18 cellular contexts compared by ENCODE assay signal in the genomic region with DNA sequence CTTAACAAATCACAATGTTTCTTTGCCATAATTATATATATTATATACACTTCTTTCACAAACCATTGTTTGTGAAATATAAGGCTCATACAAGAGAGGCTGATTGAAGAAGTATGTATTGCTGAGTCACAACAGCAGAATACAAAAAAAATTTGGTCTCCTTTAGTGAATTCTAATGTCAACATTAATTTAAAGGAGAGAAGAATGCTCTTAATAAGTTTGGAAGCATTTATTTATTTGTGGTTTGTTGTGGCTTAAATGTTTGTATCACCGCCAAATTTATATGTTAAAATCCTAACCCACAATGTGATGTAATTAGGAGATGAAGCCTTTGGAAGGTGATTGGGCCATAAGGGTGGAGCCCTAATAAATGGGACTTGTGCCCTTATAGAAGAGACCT.
A peak's percentile ranks its signal among the peaks of the same experiment; 100 is the strongest.
DNase-seq lines count a peak whose midpoint lies in the region; ATAC-seq, FAIRE-seq and TF ChIP-seq lines count a peak whose summit lies in the region.
"Had no signal": no experiment of that assay in that cellular context is flagged by ENCODE, and none has a peak within 500 bp of the region (broad histone marks: within the 10 kb centered on the region; RNA-seq: fewer than 3 reads in every experiment).

No MANE protein-coding gene starts in this region.

- TF ChIP-seq CTCF in RWPE1 (conservative IDR thresholded peaks at IDR 0.05; ENCODE audit: low read depth), result no peak
- TF ChIP-seq CTCF in gastroesophageal sphincter (IDR thresholded peaks at IDR 0.05), result no peak
- TF ChIP-seq CTCF in colonic mucosa (IDR thresholded peaks at IDR 0.05), result no peak

- WGBS in gastroesophageal sphincter (ENCODE audit: low coverage in 1 of 2), 2 donors, result 80 to 100% methylated on average over 1 of the region's 1 CpG

- H3K4me3 ChIP-seq in ACC112 (ENCODE audit: low read depth, low read length), result no peak overlapping the region
- no peak overlapping the region for H3K4me3 ChIP-seq in gastroesophageal sphincter
- no peak overlapping the region for H3K4me3 ChIP-seq in colonic mucosa
- H3K4me3 ChIP-seq: lower lobe of right lung, thyroid gland had no signal

- no peak for TF ChIP-seq POLR2A in GM12892 (IDR thresholded peaks at IDR 0.05; ENCODE audit: low read depth, low read length)
- TF ChIP-seq POLR2A in gastroesophageal sphincter (IDR thresholded peaks at IDR 0.05), result no peak

- H3K4me1 ChIP-seq in ACC112 (ENCODE audit: control insufficient read depth, insufficient read depth, low read length, unreplicated experiment) (peaks cover 25% of the 10 kb centered on the region), gastroesophageal sphincter (no peaks in the 10 kb centered on the region), colonic mucosa (no peaks in the 10 kb centered on the region)

- POLR2A ChIA-PET in RWPE1 (lab: Yijun Ruan, JAX; ENCODE audit: low non-redundant PET), result no interaction called here

- DNase-seq in GM12892 (ENCODE audit: insufficient read length), result no peak
- DNase-seq in RWPE1 (ENCODE audit: low spot score), result no peak
- peak; percentile 77 for DNase-seq in fibroblast of gingiva (ENCODE audit: low read depth)
- no peak for DNase-seq in colonic mucosa
- DNase-seq in D341Med (ENCODE audit: low spot score), result no peak
- DNase-seq in NK-92 (lab: John Stamatoyannopoulos, UW; ENCODE audit: unreplicated experiment), result no peak
- DNase-seq: activated CD8-positive, alpha-beta memory T cell treated with anti-CD3 and anti-CD28 coated beads for 24 hours; activated effector memory CD4-positive, alpha-beta T cell treated with Interleukin-2 at 50 U/mL for 16 hours; aorta; DMS 273 treated with DMSO at 0.1 percent for 48 hours; lower lobe of right lung; MV-4-11; naive thymus-derived CD8-positive, alpha-beta T cell; NCI-H82; thyroid gland had no signal

- H3K27me3 ChIP-seq in ACC112 (ENCODE audit: insufficient read depth, low read length) (no peaks in the 10 kb centered on the region), gastroesophageal sphincter (no peaks in the 10 kb centered on the region), colonic mucosa (no peaks in the 10 kb centered on the region)
- H3K27me3 ChIP-seq: thyroid gland had no signal

- H3K9me3 ChIP-seq in gastroesophageal sphincter (no peaks in the 10 kb centered on the region), colonic mucosa (no peaks in the 10 kb centered on the region)
- H3K9me3 ChIP-seq: lower lobe of right lung, thyroid gland had no signal

- CTCF ChIA-PET in RWPE1 (lab: Yijun Ruan, JAX), result interaction anchor here (0.6 to 0.7 kb wide), 2 partner anchors 140 to 165 kb away, joined by 3 to 4 read pairs; no protein-coding TSS in a partner anchor

- intact Hi-C loops in colonic mucosa (cut with DNase I), result no loop called here

- peak; percentile 30 for FAIRE-seq in GM12892 (lab: Jason Lieb, UNC)
- FAIRE-seq: H1 had no signal

- H3K36me3 ChIP-seq in ACC112 (ENCODE audit: insufficient read depth, low read length), result no peaks in the 10 kb centered on the region
- H3K36me3 ChIP-seq in gastroesophageal sphincter, result no peaks in the 10 kb centered on the region
- H3K36me3 ChIP-seq in colonic mucosa, result no peaks in the 10 kb centered on the region
- H3K36me3 ChIP-seq: lower lobe of right lung, thyroid gland had no signal

- no peaks in the 10 kb centered on the region for H3K79me2 ChIP-seq in ACC112 (ENCODE audit: control insufficient read depth, insufficient read depth, low read length, unreplicated experiment)

- H3K27ac ChIP-seq in ACC112 (ENCODE audit: low read depth, low read length), result peak overlapping the region; percentile 94
- peak overlapping the region; percentile 68 for H3K27ac ChIP-seq in RWPE1
- H3K27ac ChIP-seq in gastroesophageal sphincter, result no peak overlapping the region
- H3K27ac ChIP-seq in colonic mucosa, result no peak overlapping the region
- H3K27ac ChIP-seq: lower lobe of right lung, thyroid gland had no signal

- H3K9ac ChIP-seq in colonic mucosa (ENCODE audit: low read depth in 2 of 2, low read length in 2 of 2), result no peak overlapping the region

- H2AFZ ChIP-seq in ACC112 (ENCODE audit: low read length, unreplicated experiment), result no peak overlapping the region

- no peak for ATAC-seq in gastroesophageal sphincter
- ATAC-seq: lower lobe of right lung; naive thymus-derived CD8-positive, alpha-beta T cell had no signal

- TF ChIP-seq EP300 in gastroesophageal sphincter (IDR thresholded peaks at IDR 0.05), result no peak

Comparison
In these comparisons a context has a peak if more than half of its experiments do, and no peak if none do; other contexts are left out.
1. H3K27ac ChIP-seq: peak in ACC112 (single experiment) and RWPE1 (single experiment); none in gastroesophageal sphincter (0 of 4) and colonic mucosa (single experiment).